1 cellular context compared by ENCODE assay signal in the genomic region with DNA sequence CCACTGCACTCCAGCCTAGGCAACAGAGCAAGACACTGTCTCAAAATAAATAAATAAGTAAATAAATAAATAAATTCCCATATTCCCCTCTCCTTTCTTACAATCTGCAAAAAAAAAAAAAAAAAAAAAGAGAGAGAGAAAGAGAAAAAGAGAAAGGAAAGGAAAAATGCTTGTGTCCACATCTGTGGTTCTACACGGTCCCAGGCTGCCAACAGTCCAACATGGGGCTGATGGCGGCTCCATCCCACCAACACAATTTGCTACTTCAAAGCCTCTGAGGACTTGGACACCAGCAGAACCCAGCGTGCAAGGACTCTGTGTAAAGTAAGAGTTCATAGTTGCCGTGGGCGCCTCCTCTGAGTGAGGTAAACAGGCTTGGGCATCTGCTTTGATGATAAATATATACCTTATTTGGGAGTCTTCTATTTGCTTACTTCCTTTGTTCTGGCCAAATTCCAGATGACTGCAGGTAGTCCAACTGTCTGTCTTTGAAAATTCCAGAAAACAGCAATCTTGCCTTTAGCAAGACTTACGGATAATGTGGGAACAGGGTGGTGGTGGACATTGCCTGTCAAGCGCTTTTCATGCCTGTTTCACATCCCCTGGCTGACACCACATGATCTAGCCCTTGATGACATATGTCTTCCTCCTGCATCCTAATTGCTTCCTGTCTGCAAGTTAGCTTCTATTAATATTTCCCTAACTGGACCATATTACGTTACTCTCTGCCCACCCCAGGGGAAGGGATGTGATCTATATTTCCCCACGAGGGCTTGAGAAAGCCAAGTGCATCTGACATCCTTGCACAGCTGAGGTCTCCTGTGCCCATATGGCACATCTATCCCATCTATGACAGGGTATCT.
TF ChIP-seq lines count a peak whose summit lies in the region.

No MANE protein-coding gene starts in this region.

TF ChIP-seq in WTC11, 78 proteins besides CTCF, POLR2A, EP300 and RAD21 (continued from another document):
- TF ChIP-seq, protein P1, sequence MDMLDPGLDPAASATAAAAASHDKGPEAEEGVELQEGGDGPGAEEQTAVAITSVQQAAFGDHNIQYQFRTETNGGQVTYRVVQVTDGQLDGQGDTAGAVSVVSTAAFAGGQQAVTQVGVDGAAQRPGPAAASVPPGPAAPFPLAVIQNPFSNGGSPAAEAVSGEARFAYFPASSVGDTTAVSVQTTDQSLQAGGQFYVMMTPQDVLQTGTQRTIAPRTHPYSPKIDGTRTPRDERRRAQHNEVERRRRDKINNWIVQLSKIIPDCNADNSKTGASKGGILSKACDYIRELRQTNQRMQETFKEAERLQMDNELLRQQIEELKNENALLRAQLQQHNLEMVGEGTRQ (CRISPR knock-in tag; IDR thresholded peaks at IDR 0.05), result no peak
- TF ChIP-seq, protein P2, sequence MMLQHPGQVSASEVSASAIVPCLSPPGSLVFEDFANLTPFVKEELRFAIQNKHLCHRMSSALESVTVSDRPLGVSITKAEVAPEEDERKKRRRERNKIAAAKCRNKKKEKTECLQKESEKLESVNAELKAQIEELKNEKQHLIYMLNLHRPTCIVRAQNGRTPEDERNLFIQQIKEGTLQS (CRISPR knock-in tag; conservative IDR thresholded peaks at IDR 0.05), result no peak
- TF ChIP-seq KAT7 (CRISPR knock-in tag; IDR thresholded peaks at IDR 0.05; ENCODE audit: borderline replicate concordance), result no peak
- no peak for TF ChIP-seq SMAD3 (CRISPR knock-in tag; IDR thresholded peaks at IDR 0.05; ENCODE audit: borderline replicate concordance)
- TF ChIP-seq EMX1 (CRISPR knock-in tag; IDR thresholded peaks at IDR 0.05), result no peak
